Comparison of ENCODE assay signal across 10 cellular contexts in the genomic region with DNA sequence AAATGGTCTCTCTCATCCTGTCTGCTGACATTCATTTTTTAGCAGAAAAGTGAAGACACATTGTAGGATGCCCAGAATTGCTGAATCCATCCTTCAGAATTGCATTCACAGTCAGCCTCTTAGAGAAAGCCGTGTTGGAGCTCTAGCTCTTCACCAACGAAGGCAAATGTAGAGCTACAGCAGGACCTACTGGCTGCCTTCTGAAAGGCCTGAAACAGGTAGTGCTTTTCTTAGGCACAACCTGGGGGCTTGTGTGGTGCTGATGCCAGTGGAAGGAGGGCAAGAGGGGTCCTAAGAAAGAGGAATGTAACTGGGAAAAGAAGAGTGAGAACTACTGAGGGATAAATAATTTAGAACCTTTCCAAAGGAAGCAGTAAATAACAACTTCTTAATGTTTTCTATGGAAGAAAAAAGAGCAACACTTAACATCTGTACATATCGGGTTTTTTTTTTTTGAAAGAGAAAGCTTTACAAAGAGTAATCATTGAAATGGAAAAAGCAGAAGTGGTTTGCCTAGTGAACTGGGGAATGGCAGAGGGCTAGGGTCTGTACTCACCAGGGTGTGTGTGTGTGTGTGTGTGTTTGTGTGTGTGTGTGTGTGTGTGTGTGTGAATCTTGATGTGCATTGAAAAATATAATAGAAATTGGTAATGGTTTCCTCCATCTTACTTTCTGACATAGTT.
DNase-seq lines count a peak whose midpoint lies in the region; ATAC-seq and TF ChIP-seq lines count a peak whose summit lies in the region.
"Had no signal": no experiment of that assay in that cellular context is flagged by ENCODE, and none has a peak within 500 bp of the region (broad histone marks: within the 10 kb centered on the region; RNA-seq: fewer than 3 reads in every experiment).

No MANE protein-coding gene starts in this region.

- H3K9ac ChIP-seq in neural progenitor cell (no peak overlapping the region), trophoblast cell (ENCODE audit: low read length) (no peak overlapping the region)

- intact Hi-C loops in naive thymus-derived CD4-positive, alpha-beta T cell (cut with micrococcal nuclease): no loop called here

- DNase-seq in Kasumi-1 (lab: John Stamatoyannopoulos, UW) (peak; percentile 92 to 96), neural progenitor cell (ENCODE audit: low spot score) (no peak), trophoblast cell (no peak)
- no peak for DNase-seq in naive thymus-derived CD4-positive, alpha-beta T cell
- no peak for DNase-seq in stimulated activated effector memory CD8-positive, alpha-beta T cell treated with anti-CD3 and anti-CD28 coated beads, Interleukin-12 subunit alpha, Interleukin-12 subunit beta, amount 100 ng/mL, for 72 hours (ENCODE audit: low spot score in 2 of 2)
- DNase-seq: activated gamma-delta T cell treated with Interleukin-2 at 50 U/mL for 16 hours had no signal

- no peak overlapping the region for H3K4ac ChIP-seq in trophoblast cell (ENCODE audit: low read depth, low read length)

- no peak overlapping the region for H3K14ac ChIP-seq in trophoblast cell (ENCODE audit: low read length)

- H2AFZ ChIP-seq in neural progenitor cell (replicated peaks): no peak overlapping the region
- no peak overlapping the region for H2AFZ ChIP-seq in trophoblast cell (ENCODE audit: insufficient read depth, low read length, poor library complexity)

- no peak overlapping the region for H3K4me2 ChIP-seq in neural progenitor cell
- H3K4me2 ChIP-seq in trophoblast cell (ENCODE audit: low read length): no peak overlapping the region

- peak; percentile 88 for ATAC-seq in GM19035 (IDR thresholded peaks at IDR 0.05; ENCODE audit: unreplicated experiment)
- ATAC-seq in HG02763 (IDR thresholded peaks at IDR 0.05; ENCODE audit: unreplicated experiment): peak; percentile 98
- ATAC-seq in naive thymus-derived CD4-positive, alpha-beta T cell: peak; percentile 66
- no peak for ATAC-seq in stimulated activated effector memory CD8-positive, alpha-beta T cell treated with anti-CD3 and anti-CD28 coated beads, Interleukin-12 subunit alpha, Interleukin-12 subunit beta, amount 100 ng/mL, for 72 hours
- ATAC-seq: Panc1 had no signal

- no peak overlapping the region for H3K4me3 Mint-ChIP-seq in naive thymus-derived CD4-positive, alpha-beta T cell
- no peak overlapping the region for H3K4me3 Mint-ChIP-seq in stimulated activated effector memory CD8-positive, alpha-beta T cell treated with anti-CD3 and anti-CD28 coated beads, Interleukin-12 subunit alpha, Interleukin-12 subunit beta, amount 100 ng/mL, for 72 hours
- no peak overlapping the region for H3K4me3 Mint-ChIP-seq in neural progenitor cell
- H3K4me3 Mint-ChIP-seq: neural crest cell had no signal

- no peak overlapping the region for H2AK5ac ChIP-seq in trophoblast cell (ENCODE audit: low read length)

- H3K27me3 ChIP-seq in naive thymus-derived CD4-positive, alpha-beta T cell (ENCODE audit: control insufficient read depth in 2 of 2, insufficient read depth in 2 of 2, low read length in 2 of 2): no peaks in the 10 kb centered on the region
- H3K27me3 ChIP-seq in neural progenitor cell: no peaks in the 10 kb centered on the region
- H3K27me3 ChIP-seq in trophoblast cell (ENCODE audit: insufficient read depth, low read length): no peaks in the 10 kb centered on the region

- no peak overlapping the region for H4K8ac ChIP-seq in trophoblast cell (ENCODE audit: low read depth, low read length)

- H4K20me1 ChIP-seq in neural progenitor cell (ENCODE audit: low read depth): no peaks in the 10 kb centered on the region

- H3K23ac ChIP-seq in trophoblast cell (ENCODE audit: low read length): no peak overlapping the region

- no peak overlapping the region for H2BK12ac ChIP-seq in trophoblast cell (ENCODE audit: low read length)

- no peak overlapping the region for H3K18ac ChIP-seq in trophoblast cell (ENCODE audit: low read length)

- POLR2A ChIA-PET in naive thymus-derived CD4-positive, alpha-beta T cell (lab: Charles Lee): no interaction called here

- no CpG with 5 or more reads among the region's 3 CpGs for WGBS in trophoblast cell (ENCODE audit: extremely low coverage, insufficient coverage, insufficient read length)

- no peak overlapping the region for H4K12ac ChIP-seq in trophoblast cell (ENCODE audit: low read depth, low read length)

- no peak overlapping the region for H2BK120ac ChIP-seq in trophoblast cell (ENCODE audit: insufficient read depth, low read length, poor library complexity)

- H3K36me3 Mint-ChIP-seq in naive thymus-derived CD4-positive, alpha-beta T cell: peaks cover 0 to 5% (median 0%) of the 10 kb centered on the region in 5 donors
- H3K36me3 Mint-ChIP-seq in stimulated activated effector memory CD8-positive, alpha-beta T cell treated with anti-CD3 and anti-CD28 coated beads, Interleukin-12 subunit alpha, Interleukin-12 subunit beta, amount 100 ng/mL, for 72 hours: no peaks in the 10 kb centered on the region
- H3K36me3 Mint-ChIP-seq in neural progenitor cell: no peaks in the 10 kb centered on the region

- peaks cover 0 to 7% (median 0%) of the 10 kb centered on the region in 5 donors for H3K27me3 Mint-ChIP-seq in naive thymus-derived CD4-positive, alpha-beta T cell
- peaks cover 9% of the 10 kb centered on the region for H3K27me3 Mint-ChIP-seq in neural progenitor cell (ENCODE audit: insufficient read depth, low read depth)

- no peak for TF ChIP-seq CTCF in neural progenitor cell (IDR thresholded peaks at IDR 0.05)

- H4K91ac ChIP-seq in trophoblast cell (ENCODE audit: low read depth, low read length): no peak overlapping the region

- CTCF ChIA-PET in naive thymus-derived CD4-positive, alpha-beta T cell (lab: Charles Lee): interaction anchor here (0.6 kb wide), 1 partner anchor 1245 kb away, joined by 4 read pairs; no protein-coding TSS in a partner anchor

- no peaks in the 10 kb centered on the region for H3K9me3 Mint-ChIP-seq in naive thymus-derived CD4-positive, alpha-beta T cell
- H3K9me3 Mint-ChIP-seq in stimulated activated effector memory CD8-positive, alpha-beta T cell treated with anti-CD3 and anti-CD28 coated beads, Interleukin-12 subunit alpha, Interleukin-12 subunit beta, amount 100 ng/mL, for 72 hours: no peaks in the 10 kb centered on the region
- H3K9me3 Mint-ChIP-seq in neural progenitor cell: no peaks in the 10 kb centered on the region
- H3K9me3 Mint-ChIP-seq: neural crest cell had no signal

- H3K79me2 ChIP-seq in neural progenitor cell (ENCODE audit: low read depth): no peaks in the 10 kb centered on the region
- H3K79me2 ChIP-seq in trophoblast cell (ENCODE audit: control insufficient read depth, insufficient read depth, low read length, poor library complexity): no peaks in the 10 kb centered on the region

- peaks cover 0 to 9% (median 0%) of the 10 kb centered on the region in 7 donors for H3K4me1 Mint-ChIP-seq in naive thymus-derived CD4-positive, alpha-beta T cell
- no peaks in the 10 kb centered on the region for H3K4me1 Mint-ChIP-seq in stimulated activated effector memory CD8-positive, alpha-beta T cell treated with anti-CD3 and anti-CD28 coated beads, Interleukin-12 subunit alpha, Interleukin-12 subunit beta, amount 100 ng/mL, for 72 hours
- H3K4me1 Mint-ChIP-seq in neural progenitor cell: no peaks in the 10 kb centered on the region

- no peaks in the 10 kb centered on the region for H3K79me1 ChIP-seq in trophoblast cell (ENCODE audit: low read length)

- no peak overlapping the region for H3K27ac ChIP-seq in naive thymus-derived CD4-positive, alpha-beta T cell (ENCODE audit: low read depth, low read length)
- H3K27ac ChIP-seq in neural progenitor cell: no peak overlapping the region
- H3K27ac ChIP-seq in trophoblast cell (ENCODE audit: low read depth, low read length): no peak overlapping the region

- no peaks in the 10 kb centered on the region for H3F3A ChIP-seq in neural progenitor cell (ENCODE audit: low read depth)

- H3K9me3 ChIP-seq in naive thymus-derived CD4-positive, alpha-beta T cell (ENCODE audit: control insufficient read depth in 2 of 3, low read length in 3 of 3): no peaks in the 10 kb centered on the region
- H3K9me3 ChIP-seq in neural progenitor cell (ENCODE audit: low read depth) (no peaks in the 10 kb centered on the region), trophoblast cell (ENCODE audit: insufficient read depth, low read depth, low read length) (no peaks in the 10 kb centered on the region)

- no peaks in the 10 kb centered on the region for H3K4me1 ChIP-seq in naive thymus-derived CD4-positive, alpha-beta T cell (ENCODE audit: control insufficient read depth in 2 of 2, insufficient read depth in 2 of 2, low read length in 2 of 2)
- no peaks in the 10 kb centered on the region for H3K4me1 ChIP-seq in neural progenitor cell
- H3K4me1 ChIP-seq in trophoblast cell (ENCODE audit: control insufficient read depth in 1 of 2, insufficient read depth in 2 of 2, low read length in 2 of 2): no peaks in the 10 kb centered on the region

- no peak overlapping the region for H3K4me3 ChIP-seq in naive thymus-derived CD4-positive, alpha-beta T cell (ENCODE audit: low read length)
- H3K4me3 ChIP-seq in neural progenitor cell (no peak overlapping the region), trophoblast cell (ENCODE audit: low read depth, low read length) (no peak overlapping the region)

- H2BK5ac ChIP-seq in trophoblast cell (ENCODE audit: low read depth, low read length, poor library complexity): no peak overlapping the region

- no peaks in the 10 kb centered on the region for H3K36me3 ChIP-seq in naive thymus-derived CD4-positive, alpha-beta T cell (ENCODE audit: control insufficient read depth in 2 of 3, insufficient read depth in 3 of 3, low read length in 3 of 3)
- H3K36me3 ChIP-seq in neural progenitor cell (no peaks in the 10 kb centered on the region), trophoblast cell (ENCODE audit: control insufficient read depth in 1 of 2, insufficient read depth in 2 of 2, low read length in 2 of 2) (no peaks in the 10 kb centered on the region)

- no peak overlapping the region for H3K27ac Mint-ChIP-seq in naive thymus-derived CD4-positive, alpha-beta T cell
- H3K27ac Mint-ChIP-seq in stimulated activated effector memory CD8-positive, alpha-beta T cell treated with anti-CD3 and anti-CD28 coated beads, Interleukin-12 subunit alpha, Interleukin-12 subunit beta, amount 100 ng/mL, for 72 hours: no peak overlapping the region
- no peak overlapping the region for H3K27ac Mint-ChIP-seq in neural progenitor cell

Comparison
In these comparisons a context has a peak if more than half of its experiments do, and no peak if none do; other contexts are left out.
1. DNase-seq: peak in Kasumi-1 (2 of 2); none in naive thymus-derived CD4-positive, alpha-beta T cell (0 of 9), stimulated activated effector memory CD8-positive, alpha-beta T cell treated with anti-CD3 and anti-CD28 coated beads, Interleukin-12 subunit alpha, Interleukin-12 subunit beta, amount 100 ng/mL, for 72 hours (0 of 2), neural progenitor cell (single experiment) and trophoblast cell (0 of 2).